In the genomic region with DNA sequence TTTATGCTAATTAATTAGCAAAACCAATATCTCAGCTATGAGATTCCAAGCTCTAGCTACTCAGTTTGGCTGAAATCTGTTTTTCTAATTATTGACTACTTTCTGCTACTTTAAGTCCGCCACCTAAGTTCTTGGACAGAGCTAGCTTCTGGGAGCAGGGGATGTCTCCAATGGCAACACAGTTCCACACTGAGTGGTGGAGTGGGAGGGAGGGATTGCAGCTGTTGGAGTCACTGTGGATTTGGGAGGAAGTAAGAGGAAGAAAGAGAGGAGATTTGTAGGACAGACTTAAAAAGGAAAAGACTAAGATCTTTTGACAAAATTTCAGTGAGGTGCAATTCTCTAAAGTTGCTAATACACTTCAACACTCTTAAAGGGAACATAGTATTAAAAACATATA, we compare ENCODE assay signal across 12 cellular contexts.
A peak's percentile ranks its signal among the peaks of the same experiment; 100 is the strongest.
DNase-seq lines count a peak whose midpoint lies in the region; ATAC-seq and TF ChIP-seq lines count a peak whose summit lies in the region.
"Had no signal": no experiment of that assay in that cellular context is flagged by ENCODE, and none has a peak within 500 bp of the region (broad histone marks: within the 10 kb centered on the region; RNA-seq: fewer than 3 reads in every experiment).

No MANE protein-coding gene starts in this region.

- no peaks in the 10 kb centered on the region for H3K36me3 Mint-ChIP-seq in HFFc6 (ENCODE audit: low read depth)

- TF ChIP-seq CTCF in fibroblast of mammary gland (conservative IDR thresholded peaks at IDR 0.05; ENCODE audit: control insufficient read depth, insufficient read depth, low read depth, low read length) (no peak), HFFc6 (IDR thresholded peaks at IDR 0.05) (no peak)

- H3K27ac ChIP-seq in skeletal muscle tissue (ENCODE audit: low read depth, low read length) = peak overlapping the region; percentile 27
- H3K27ac ChIP-seq: BLaER1 treated with 17β-estradiol and CSF1 and Interleukin-3, amounts not matched to agents 10 nM and 100 nM had no signal

- H3K9me3 Mint-ChIP-seq in HFFc6 = no peaks in the 10 kb centered on the region

- no peaks in the 10 kb centered on the region for H3K36me3 ChIP-seq in skeletal muscle tissue (ENCODE audit: control insufficient read depth in 3 of 3, insufficient read depth in 3 of 3, low read length in 3 of 3)
- H3K36me3 ChIP-seq: BLaER1 treated with 17β-estradiol and CSF1 and Interleukin-3, amounts not matched to agents 10 nM and 100 nM had no signal

- H3K27me3 ChIP-seq in skeletal muscle tissue (ENCODE audit: control insufficient read depth in 3 of 3, insufficient read depth in 3 of 3, low read length in 3 of 3) = no peaks in the 10 kb centered on the region
- H3K27me3 ChIP-seq: BLaER1 treated with 17β-estradiol and CSF1 and Interleukin-3, amounts not matched to agents 10 nM and 100 nM had no signal

- H3K4me3 ChIP-seq in fibroblast of mammary gland (ENCODE audit: control insufficient read depth, low read depth, low read length) = no peak overlapping the region
- H3K4me3 ChIP-seq in skeletal muscle tissue (ENCODE audit: low read length in 3 of 3) = no peak overlapping the region
- H3K4me3 ChIP-seq: BLaER1 treated with 17β-estradiol and CSF1 and Interleukin-3, amounts not matched to agents 10 nM and 100 nM had no signal

- no peaks in the 10 kb centered on the region for H3K9me3 ChIP-seq in skeletal muscle tissue (ENCODE audit: control insufficient read depth in 3 of 3, low read length in 3 of 3)
- H3K9me3 ChIP-seq: BLaER1 treated with 17β-estradiol and CSF1 and Interleukin-3, amounts not matched to agents 10 nM and 100 nM had no signal

- H3K4me1 ChIP-seq in skeletal muscle tissue (ENCODE audit: control insufficient read depth in 3 of 3, insufficient read depth in 3 of 3, low read length in 3 of 3) = peaks cover 4 to 10% (median 6%) of the 10 kb centered on the region in 3 donors
- H3K4me1 ChIP-seq: BLaER1 treated with 17β-estradiol and CSF1 and Interleukin-3, amounts not matched to agents 10 nM and 100 nM had no signal

- peaks cover 6% of the 10 kb centered on the region; the same call in 1 of the 2 replicates for H3K27me3 Mint-ChIP-seq in HFFc6 (ENCODE audit: insufficient read depth)

- H3K4me3 Mint-ChIP-seq in HFFc6 = no peak overlapping the region

- no peak overlapping the region for H3K27ac Mint-ChIP-seq in HFFc6

- no peak overlapping the region for H3K9ac ChIP-seq in skeletal muscle tissue (ENCODE audit: low read depth in 1 of 3, low read length in 3 of 3)
- H3K9ac ChIP-seq: BLaER1 treated with 17β-estradiol and CSF1 and Interleukin-3, amounts not matched to agents 10 nM and 100 nM had no signal

- no peak for ATAC-seq in stimulated activated naive CD8-positive, alpha-beta T cell treated with anti-CD3 and anti-CD28 coated beads, Interleukin-15, Interleukin-2, amounts not matched to agents 100 U/mL and 50 U/mL, for 24 hours

- H3K4me1 Mint-ChIP-seq in HFFc6 (ENCODE audit: low read depth) = 0 out of 2 replicates have a peak, but pooled peaks cover under 1% of the 10 kb centered on the region

- DNase-seq in NCI-H446 treated with DMSO at 0.1 percent for 48 hours (lab: John Stamatoyannopoulos, UW) (peak; percentile 81), fibroblast of mammary gland (ENCODE audit: low read depth) (peak; percentile 49), medulla oblongata (ENCODE audit: extremely low spot score) (peak; percentile 52), hepatic stellate cell (ENCODE audit: low spot score) (no peak), LoVo (ENCODE audit: low spot score) (no peak), HFFc6 (no peak)
- DNase-seq in stimulated activated naive CD8-positive, alpha-beta T cell treated with anti-CD3 and anti-CD28 coated beads, Interleukin-15, Interleukin-2, amounts not matched to agents 100 U/mL and 50 U/mL, for 24 hours = no peak
- DNase-seq: activated CD8-positive, alpha-beta memory T cell treated with anti-CD3 and anti-CD28 coated beads for 24 hours; activated naive CD4-positive, alpha-beta T cell treated with anti-CD3 and anti-CD28 coated beads, Interleukin-2, amount 50 U/mL, for 16 hours; NCI-H510A treated with DMSO at 0.1 percent for 48 hours had no signal

Comparison
In these comparisons a context has a peak if more than half of its experiments do, and no peak if none do; other contexts are left out.
1. DNase-seq: peak in NCI-H446 treated with DMSO at 0.1 percent for 48 hours (single experiment), fibroblast of mammary gland (single experiment) and medulla oblongata (single experiment); none in hepatic stellate cell (single experiment), stimulated activated naive CD8-positive, alpha-beta T cell treated with anti-CD3 and anti-CD28 coated beads, Interleukin-15, Interleukin-2, amounts not matched to agents 100 U/mL and 50 U/mL, for 24 hours (single experiment), LoVo (single experiment) and HFFc6 (single experiment).